Comparison of ENCODE assay signal across 8 cellular contexts in the genomic region with DNA sequence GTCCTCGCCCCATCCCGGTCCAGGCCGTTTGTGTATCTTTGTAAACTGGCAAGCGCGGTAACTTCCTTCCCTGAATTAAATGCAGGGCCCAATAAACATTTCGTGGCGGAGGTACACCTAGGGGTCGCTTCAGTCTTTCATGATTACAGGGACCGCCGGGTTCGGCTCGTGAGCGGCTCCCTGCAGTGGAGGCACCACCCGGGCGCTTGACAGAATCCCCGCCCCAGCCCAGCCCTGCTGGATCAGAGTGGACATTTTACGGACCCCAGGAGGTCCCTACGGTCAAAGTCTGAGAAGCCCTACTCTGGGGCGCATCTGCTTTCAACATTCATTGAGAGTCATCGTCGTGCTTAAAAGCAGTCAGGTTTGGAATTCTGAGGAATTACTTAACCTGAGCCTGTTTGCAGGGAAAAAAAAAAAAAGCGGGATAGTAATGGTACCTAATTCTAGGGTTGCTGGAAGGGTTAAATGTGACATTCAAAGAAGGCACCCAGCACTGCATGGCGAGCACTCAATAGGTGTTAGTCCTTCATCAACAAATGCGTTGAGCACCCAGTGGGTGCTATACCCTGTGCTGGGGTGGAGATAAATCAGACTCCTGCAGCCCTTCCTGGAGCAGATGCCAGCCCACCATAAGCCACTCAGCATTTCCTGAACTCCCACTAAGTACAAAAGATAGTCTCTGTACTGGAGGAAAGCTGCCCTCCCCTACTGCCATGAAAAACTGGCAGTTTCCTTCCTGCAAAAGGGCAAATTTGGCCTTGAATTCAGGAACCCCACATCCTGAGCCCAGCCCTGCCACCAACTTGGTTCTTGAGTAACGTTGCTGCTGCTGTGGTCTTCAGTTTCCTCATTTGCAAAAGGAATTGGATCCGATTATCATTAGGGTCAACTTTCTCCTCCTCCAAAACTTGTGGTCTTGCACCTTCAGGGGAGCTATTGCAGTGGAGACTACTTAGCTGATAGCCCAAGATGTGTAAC. TPM values are rescaled to one million over a fixed set of nuclear protein-coding genes. Genes with fewer than 3 reads are reported as not detected.
DNase-seq lines count a peak whose midpoint lies in the region; ATAC-seq and TF ChIP-seq lines count a peak whose summit lies in the region.

No MANE protein-coding gene starts in this region.

- H3F3A ChIP-seq in Loucy (ENCODE audit: low read depth): no peaks in the 10 kb centered on the region

- H3K36me3 ChIP-seq in Loucy (ENCODE audit: insufficient read depth, low read length) (no peaks in the 10 kb centered on the region), right atrium auricular region (peaks cover 14% of the 10 kb centered on the region), gastrocnemius medialis (peaks cover 0 to 2% of the 10 kb centered on the region in 2 donors)

- peak overlapping the region; percentile 86 for H3K4me2 ChIP-seq in Loucy (ENCODE audit: low read depth, low read length, poor library complexity, severe bottlenecking)

- peak overlapping the region; percentile 100 for H3K27ac ChIP-seq in right atrium auricular region
- peak overlapping the region; percentile 98 to 100 (median 100) for H3K27ac ChIP-seq in gastrocnemius medialis

- H3K4me3 ChIP-seq in Loucy (ENCODE audit: low read length, poor library complexity, severe bottlenecking) (peak overlapping the region; percentile 94), right atrium auricular region (peak overlapping the region; percentile 93), gastrocnemius medialis (peak overlapping the region; percentile 77 to 100 (median 92))

- peaks cover 17% of the 10 kb centered on the region for H3K4me1 ChIP-seq in Loucy (ENCODE audit: insufficient read depth, low read length, poor library complexity, severe bottlenecking)
- H3K4me1 ChIP-seq in right atrium auricular region: peaks cover 0 to 46% of the 10 kb centered on the region in 2 donors
- H3K4me1 ChIP-seq in gastrocnemius medialis: peaks cover 38 to 42% of the 10 kb centered on the region in 2 donors

- peak overlapping the region; percentile 34 for H3K27ac Mint-ChIP-seq in activated CD8-positive, alpha-beta T cell treated with anti-CD3 and anti-CD28 coated beads, Interleukin-2, amount 10 ng/mL, durations not matched to agents 7 days and 5 days

- POLR2A ChIA-PET in activated CD8-positive, alpha-beta T cell treated with anti-CD3 and anti-CD28 coated beads, Interleukin-2, amount 10 ng/mL, durations not matched to agents 7 days and 5 days (lab: Charles Lee): interaction anchor here (0.6 kb wide), 1 partner anchor 865 kb away, joined by 3 read pairs; no protein-coding TSS in a partner anchor

- H3K9me3 ChIP-seq in Loucy (ENCODE audit: insufficient read depth, low read depth, low read length) (no peaks in the 10 kb centered on the region), right atrium auricular region (no peaks in the 10 kb centered on the region), gastrocnemius medialis (no peaks in the 10 kb centered on the region)

- peak overlapping the region; percentile 81 for H3K4me3 Mint-ChIP-seq in activated CD8-positive, alpha-beta T cell treated with anti-CD3 and anti-CD28 coated beads, Interleukin-2, amount 10 ng/mL, durations not matched to agents 7 days and 5 days

- in situ Hi-C loops in gastrocnemius medialis (cut with MboI; ENCODE audit: low sequenced_read_pairs in 4 of 4): loop anchor here in 1 of 4 donors (10.0 kb wide), 1 partner anchor 65 kb away; a partner anchor contains a TSS

- CTCF ChIA-PET in activated CD8-positive, alpha-beta T cell treated with anti-CD3 and anti-CD28 coated beads, Interleukin-2, amount 10 ng/mL, durations not matched to agents 7 days and 5 days (lab: Charles Lee): interaction anchor here (0.6 to 2.0 kb wide), 7 partner anchors 8 to 66 kb away, joined by 3 to 9 read pairs (median 4); no protein-coding TSS in a partner anchor

- peaks cover 8% of the 10 kb centered on the region for H3K4me1 Mint-ChIP-seq in activated CD8-positive, alpha-beta T cell treated with anti-CD3 and anti-CD28 coated beads, Interleukin-2, amount 10 ng/mL, durations not matched to agents 7 days and 5 days (ENCODE audit: low read depth)

- DNase-seq in NCI-H524 (lab: John Stamatoyannopoulos, UW) (peak; percentile 30 to 75), NCI-H524 treated with DMSO at 0.1 percent for 48 hours (lab: John Stamatoyannopoulos, UW) (no peak), right atrium auricular region (ENCODE audit: low spot score) (no peak), gastrocnemius medialis (no peak)
- DNase-seq in activated CD8-positive, alpha-beta T cell treated with anti-CD3 and anti-CD28 coated beads, Interleukin-2, amount 10 ng/mL, durations not matched to agents 7 days and 5 days: no peak
- DNase-seq in central memory CD4-positive, alpha-beta T cell: no peak

- H3K27me3 Mint-ChIP-seq in activated CD8-positive, alpha-beta T cell treated with anti-CD3 and anti-CD28 coated beads, Interleukin-2, amount 10 ng/mL, durations not matched to agents 7 days and 5 days (ENCODE audit: low read depth): peaks cover 40% of the 10 kb centered on the region

- peak; percentile 54 for ATAC-seq in activated CD8-positive, alpha-beta T cell treated with anti-CD3 and anti-CD28 coated beads, Interleukin-2, amount 10 ng/mL, durations not matched to agents 7 days and 5 days
- ATAC-seq in gastrocnemius medialis: peak in 1 of 2 donors; percentile 7
- no peak for ATAC-seq in GM18873 (IDR thresholded peaks at IDR 0.05; ENCODE audit: low FRiP score, unreplicated experiment)

- H3K9ac ChIP-seq in Loucy (ENCODE audit: low read depth, low read length, poor library complexity, severe bottlenecking): peak overlapping the region; percentile 86

- TF ChIP-seq CTCF in Loucy (conservative IDR thresholded peaks at IDR 0.05; ENCODE audit: low read length): peak; percentile 39
- peak in 1 of 2 donors; percentile 42 for TF ChIP-seq CTCF in right atrium auricular region (IDR thresholded peaks at IDR 0.05)
- TF ChIP-seq CTCF in gastrocnemius medialis (IDR thresholded peaks at IDR 0.05 in 4 of 5, conservative IDR thresholded peaks at IDR 0.05 in 1 of 5): peak in 2 of 5 experiments; percentile 16 to 33

- no peaks in the 10 kb centered on the region for H3K9me3 Mint-ChIP-seq in activated CD8-positive, alpha-beta T cell treated with anti-CD3 and anti-CD28 coated beads, Interleukin-2, amount 10 ng/mL, durations not matched to agents 7 days and 5 days (ENCODE audit: insufficient read depth)

- no peaks in the 10 kb centered on the region for H3K79me2 ChIP-seq in Loucy (ENCODE audit: insufficient read depth, low read length)

- intact Hi-C loops in gastrocnemius medialis (cut with DNase I; ENCODE audit: low total_unique reads): loop anchor here (1.0 to 10.0 kb wide), 5 partner anchors 67 to 1515 kb away; a partner anchor contains a TSS

- no peak for TF ChIP-seq POLR2A in gastrocnemius medialis (IDR thresholded peaks at IDR 0.05)

- H3K36me3 Mint-ChIP-seq in activated CD8-positive, alpha-beta T cell treated with anti-CD3 and anti-CD28 coated beads, Interleukin-2, amount 10 ng/mL, durations not matched to agents 7 days and 5 days (ENCODE audit: low read depth): peaks cover 2% of the 10 kb centered on the region

- H3K27me3 ChIP-seq in Loucy (ENCODE audit: insufficient read depth, low read length, poor library complexity, severe bottlenecking): peaks cover 32% of the 10 kb centered on the region
- H3K27me3 ChIP-seq in right atrium auricular region: no peaks in the 10 kb centered on the region
- H3K27me3 ChIP-seq in gastrocnemius medialis: no peaks in the 10 kb centered on the region

- peak overlapping the region; percentile 93 for H2AFZ ChIP-seq in Loucy (ENCODE audit: low read length)

- H3K9me2 ChIP-seq in Loucy (replicated peaks; ENCODE audit: low read depth, low read length): no peaks in the 10 kb centered on the region

- no peaks in the 10 kb centered on the region for H4K20me1 ChIP-seq in Loucy (ENCODE audit: insufficient read depth, low read length, poor library complexity, severe bottlenecking)

RNA-seq across cellular contexts. Expression of a gene that starts 0.7 kb away (rescaled TPM):
- 10 to 100 TPM in 1 of 2 experiments, 1 to 10 TPM in 1; 9.2 to 14.7 TPM for total RNA-seq in activated CD8-positive, alpha-beta T cell treated with anti-CD3 and anti-CD28 coated beads, Interleukin-2, amount 10 ng/mL, durations not matched to agents 7 days and 5 days
- 100 to 1,000 TPM; 151 to 175 TPM for total RNA-seq in right atrium auricular region
- 100 to 1,000 TPM; 121 to 184 (median 145) TPM for total RNA-seq in gastrocnemius medialis

RNA-seq across cellular contexts. Expression of a gene that starts 0.8 kb away (rescaled TPM):
- total RNA-seq in activated CD8-positive, alpha-beta T cell treated with anti-CD3 and anti-CD28 coated beads, Interleukin-2, amount 10 ng/mL, durations not matched to agents 7 days and 5 days: not detected
- not detected for total RNA-seq in right atrium auricular region
- not detected for total RNA-seq in gastrocnemius medialis

RNA-seq across cellular contexts. Expression of a gene that starts 20.8 kb away (rescaled TPM):
- total RNA-seq in activated CD8-positive, alpha-beta T cell treated with anti-CD3 and anti-CD28 coated beads, Interleukin-2, amount 10 ng/mL, durations not matched to agents 7 days and 5 days: not detected
- not detected for total RNA-seq in right atrium auricular region
- not detected for total RNA-seq in gastrocnemius medialis

RNA-seq across cellular contexts. Expression of a gene that starts 53.5 kb away (rescaled TPM):
- total RNA-seq in activated CD8-positive, alpha-beta T cell treated with anti-CD3 and anti-CD28 coated beads, Interleukin-2, amount 10 ng/mL, durations not matched to agents 7 days and 5 days: not detected
- total RNA-seq in right atrium auricular region (10 to 100 TPM; 35.0 to 36.2 TPM), gastrocnemius medialis (1 to 10 TPM in 2 of 4 donors, under 1 TPM in 2; 0.12 to 2.4 (median 1.1) TPM)

Comparison
In these comparisons a context has a peak if more than half of its experiments do, and no peak if none do; other contexts are left out.
1. DNase-seq: peak in NCI-H524 (2 of 2); none in NCI-H524 treated with DMSO at 0.1 percent for 48 hours (single experiment), activated CD8-positive, alpha-beta T cell treated with anti-CD3 and anti-CD28 coated beads, Interleukin-2, amount 10 ng/mL, durations not matched to agents 7 days and 5 days (single experiment), right atrium auricular region (single experiment), gastrocnemius medialis (0 of 2) and central memory CD4-positive, alpha-beta T cell (single experiment).
2. RNA of a gene that starts 0.7 kb away (total RNA-seq): 151 to 175 TPM in right atrium auricular region and 121 to 184 TPM in gastrocnemius medialis; 9.2 to 14.7 TPM in activated CD8-positive, alpha-beta T cell treated with anti-CD3 and anti-CD28 coated beads, Interleukin-2, amount 10 ng/mL, durations not matched to agents 7 days and 5 days; every median in the first group is over 4 times any median in the second.
3. Peak in every context shown above with its lines, with median percentiles within 50 percentile points of each other: H3K4me3 ChIP-seq.